ENCODE assay signal across 10 cellular contexts in the genomic region with DNA sequence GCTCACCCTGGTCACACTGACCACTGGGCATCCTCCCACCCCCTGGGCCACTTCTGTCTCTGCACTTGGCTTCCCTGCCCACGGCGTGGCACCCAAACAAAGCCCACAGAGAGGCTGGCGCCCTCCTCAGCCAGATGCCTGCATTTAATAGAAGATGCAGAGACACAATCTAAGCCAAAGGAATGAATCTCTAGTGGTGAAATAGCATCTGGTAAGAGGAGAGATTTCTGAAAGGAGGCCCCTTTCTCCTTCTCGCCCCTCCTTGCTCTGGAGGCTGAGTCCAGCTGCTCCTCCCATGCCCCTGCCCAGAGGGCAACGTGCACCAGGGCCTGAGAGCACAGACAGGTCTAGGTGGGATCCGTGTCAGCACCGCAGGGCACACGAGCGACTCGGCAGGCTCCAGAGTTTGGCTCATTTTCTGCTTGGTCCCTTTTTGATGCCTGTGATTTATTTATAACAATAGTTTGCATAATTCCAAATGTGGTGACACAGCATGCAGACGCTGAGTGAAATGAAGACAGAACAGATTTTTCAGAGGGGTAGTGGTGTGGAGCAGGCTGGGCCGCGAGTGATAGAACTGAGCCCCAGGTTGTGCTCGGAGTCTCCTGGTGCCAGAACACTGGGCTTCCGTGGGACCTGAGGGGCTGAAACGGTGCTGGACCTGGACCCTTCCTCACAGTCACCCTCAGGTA.
DNase-seq lines count a peak whose midpoint lies in the region; ATAC-seq and TF ChIP-seq lines count a peak whose summit lies in the region.
"Had no signal": no experiment of that assay in that cellular context is flagged by ENCODE, and none has a peak within 500 bp of the region (broad histone marks: within the 10 kb centered on the region; RNA-seq: fewer than 3 reads in every experiment).

No MANE protein-coding gene starts in this region.

- H4K91ac ChIP-seq in neuronal stem cell (ENCODE audit: low read depth, low read length, poor library complexity), result no peak overlapping the region

- DNase-seq in activated CD8-positive, alpha-beta memory T cell treated with anti-CD3 and anti-CD28 coated beads, Interleukin-2, amount 10 ng/mL, durations not matched to agents 7 days and 5 days, result peak; percentile 33
- DNase-seq in neuronal stem cell (ENCODE audit: low spot score) (no peak), SHP77 treated with DMSO at 0.1 percent for 48 hours (lab: John Stamatoyannopoulos, UW) (no peak)
- DNase-seq: H7; stimulated activated naive CD4-positive, alpha-beta T cell treated with Interleukin-2 at 50 U/mL for 16 hours had no signal

- peak overlapping the region; percentile 82 for H3K27ac ChIP-seq in DOHH2 (ENCODE audit: low read depth, low read length)
- H3K27ac ChIP-seq in neuronal stem cell (replicated peaks; ENCODE audit: low read length), result no peak overlapping the region
- H3K27ac ChIP-seq: ovary had no signal

- H2BK120ac ChIP-seq in neuronal stem cell (ENCODE audit: low read depth, low read length), result no peak overlapping the region

- H4K20me1 ChIP-seq in DOHH2 (ENCODE audit: control insufficient read depth, insufficient read depth, low read depth, low read length), result no peaks in the 10 kb centered on the region

- no peak overlapping the region for H3K4me3 Mint-ChIP-seq in activated CD8-positive, alpha-beta memory T cell treated with anti-CD3 and anti-CD28 coated beads, Interleukin-2, amount 10 ng/mL, durations not matched to agents 7 days and 5 days

- peaks cover under 1% of the 10 kb centered on the region for H3K9me3 Mint-ChIP-seq in activated CD8-positive, alpha-beta memory T cell treated with anti-CD3 and anti-CD28 coated beads, Interleukin-2, amount 10 ng/mL, durations not matched to agents 7 days and 5 days (ENCODE audit: low read depth)

- H3K27me3 Mint-ChIP-seq in activated CD8-positive, alpha-beta memory T cell treated with anti-CD3 and anti-CD28 coated beads, Interleukin-2, amount 10 ng/mL, durations not matched to agents 7 days and 5 days, result peaks cover 13% of the 10 kb centered on the region

- no peaks in the 10 kb centered on the region for H3K9me2 ChIP-seq in DOHH2 (replicated peaks; ENCODE audit: control insufficient read depth, low read length)

- H2AK5ac ChIP-seq in neuronal stem cell (ENCODE audit: low read depth, low read length), result no peak overlapping the region

- H3F3A ChIP-seq in DOHH2 (ENCODE audit: control insufficient read depth, insufficient read depth), result no peaks in the 10 kb centered on the region

- H3K4me3 ChIP-seq in DOHH2 (ENCODE audit: low read length) (peak overlapping the region; percentile 71), neuronal stem cell (ENCODE audit: low read length in 2 of 2) (no peak overlapping the region)
- H3K4me3 ChIP-seq: ovary had no signal

- CTCF ChIA-PET in activated CD8-positive, alpha-beta memory T cell treated with anti-CD3 and anti-CD28 coated beads, Interleukin-2, amount 10 ng/mL, durations not matched to agents 7 days and 5 days (lab: Charles Lee), result no interaction called here

- no peak overlapping the region for H3K4ac ChIP-seq in neuronal stem cell (ENCODE audit: low read length)

- H2BK12ac ChIP-seq in neuronal stem cell (ENCODE audit: low read length), result no peak overlapping the region

- H3K18ac ChIP-seq in neuronal stem cell (ENCODE audit: low read length), result peak overlapping the region; percentile 35

- ATAC-seq in GM21576 (IDR thresholded peaks at IDR 0.05; ENCODE audit: unreplicated experiment) (peak; percentile 33), HG02885 (IDR thresholded peaks at IDR 0.05; ENCODE audit: poor library complexity, unreplicated experiment) (no peak), HG02970 (IDR thresholded peaks at IDR 0.05; ENCODE audit: low FRiP score, unreplicated experiment) (no peak)
- ATAC-seq in activated CD8-positive, alpha-beta memory T cell treated with anti-CD3 and anti-CD28 coated beads, Interleukin-2, amount 10 ng/mL, durations not matched to agents 7 days and 5 days, result no peak

- H3K9me3 ChIP-seq in DOHH2 (ENCODE audit: control insufficient read depth, insufficient read depth, low read length) (no peaks in the 10 kb centered on the region), neuronal stem cell (replicated peaks in 1 of 2; ENCODE audit: control insufficient read depth in 2 of 2, insufficient read depth in 1 of 2, low read depth in 1 of 2, low read length in 2 of 2) (peaks cover 0 to 33% of the 10 kb centered on the region in 2 donors)
- H3K9me3 ChIP-seq: ovary had no signal

- no CpG with 5 or more reads among the region's 16 CpGs for WGBS in neuronal stem cell (ENCODE audit: extremely low coverage in 2 of 2, insufficient read length in 2 of 2, insufficient replicate concordance in 1 of 2), 2 donors

- H3K79me2 ChIP-seq in DOHH2 (ENCODE audit: control insufficient read depth, low read length), result no peaks in the 10 kb centered on the region

- H3K27ac Mint-ChIP-seq in activated CD8-positive, alpha-beta memory T cell treated with anti-CD3 and anti-CD28 coated beads, Interleukin-2, amount 10 ng/mL, durations not matched to agents 7 days and 5 days, result no peak overlapping the region

- no peak overlapping the region for H2AFZ ChIP-seq in neuronal stem cell (ENCODE audit: low read length)

- no peak overlapping the region for H3K23ac ChIP-seq in neuronal stem cell (ENCODE audit: low read depth, low read length, poor library complexity)

- H2BK5ac ChIP-seq in neuronal stem cell (ENCODE audit: low read length), result no peak overlapping the region

- peak overlapping the region; percentile 31 for H3K14ac ChIP-seq in neuronal stem cell (ENCODE audit: low read length)

- peak; percentile 58 for TF ChIP-seq CTCF in DOHH2 (IDR thresholded peaks at IDR 0.05; ENCODE audit: low read depth, low read length, poor library complexity, severe bottlenecking)

- peaks cover 4% of the 10 kb centered on the region for H3K27me3 ChIP-seq in DOHH2 (ENCODE audit: control insufficient read depth, low read length)
- H3K27me3 ChIP-seq in neuronal stem cell (ENCODE audit: control insufficient read depth in 3 of 3, insufficient read depth in 3 of 3, low read depth in 1 of 3, low read length in 3 of 3), result peaks cover 0 to 20% (median 0%) of the 10 kb centered on the region in 3 experiments
- H3K27me3 ChIP-seq: ovary had no signal

- peak overlapping the region; percentile 6 for H2BK15ac ChIP-seq in neuronal stem cell (ENCODE audit: low read length)

- H3K4me1 Mint-ChIP-seq in activated CD8-positive, alpha-beta memory T cell treated with anti-CD3 and anti-CD28 coated beads, Interleukin-2, amount 10 ng/mL, durations not matched to agents 7 days and 5 days, result no peaks in the 10 kb centered on the region

- H3K4me2 ChIP-seq in DOHH2 (ENCODE audit: low read length) (peak overlapping the region; percentile 96), neuronal stem cell (ENCODE audit: insufficient read depth, low read length, poor library complexity, severe bottlenecking) (no peak overlapping the region)

- H3K36me3 Mint-ChIP-seq in activated CD8-positive, alpha-beta memory T cell treated with anti-CD3 and anti-CD28 coated beads, Interleukin-2, amount 10 ng/mL, durations not matched to agents 7 days and 5 days, result no peaks in the 10 kb centered on the region

- H3K9ac ChIP-seq in neuronal stem cell (ENCODE audit: low read depth, low read length, poor library complexity), result peak overlapping the region; percentile 12

- H3K79me1 ChIP-seq in neuronal stem cell (ENCODE audit: low read depth, low read length), result peaks cover 1% of the 10 kb centered on the region

- H3K4me1 ChIP-seq in DOHH2 (ENCODE audit: control insufficient read depth, low read length) (peaks cover 32% of the 10 kb centered on the region), neuronal stem cell (ENCODE audit: control insufficient read depth in 2 of 2, insufficient read depth in 1 of 2, low read depth in 1 of 2, low read length in 2 of 2) (no peaks in the 10 kb centered on the region)

- no peaks in the 10 kb centered on the region for H3K36me3 ChIP-seq in DOHH2 (ENCODE audit: control insufficient read depth, low read length)
- H3K36me3 ChIP-seq in neuronal stem cell (replicated peaks in 1 of 2; ENCODE audit: control insufficient read depth in 2 of 2, insufficient read depth in 2 of 2, low read length in 2 of 2), result no peaks in the 10 kb centered on the region
- H3K36me3 ChIP-seq: ovary had no signal

- H4K8ac ChIP-seq in neuronal stem cell (ENCODE audit: low read depth, low read length), result no peak overlapping the region
